Comparison of ENCODE assay signal across 13 cellular contexts in genomic region chrX:13194291-13195103, GRCh38.
A peak's percentile ranks its signal among the peaks of the same experiment; 100 is the strongest.
DNase-seq lines count a peak whose midpoint lies in the region; ATAC-seq, FAIRE-seq and TF ChIP-seq lines count a peak whose summit lies in the region.
"Had no signal": no experiment of that assay in that cellular context is flagged by ENCODE, and none has a peak within 500 bp of the region (broad histone marks: within the 10 kb centered on the region; RNA-seq: fewer than 3 reads in every experiment).

No MANE protein-coding gene starts in this region.

- H3K36me3 ChIP-seq in right atrium auricular region, result no peaks in the 10 kb centered on the region
- no peaks in the 10 kb centered on the region for H3K36me3 ChIP-seq in GM12878 (ENCODE audit: control insufficient read depth in 2 of 2, insufficient read depth in 2 of 2, low read length in 1 of 2)
- H3K36me3 ChIP-seq: adrenal gland, right lobe of liver had no signal

- no peak overlapping the region for H3K27ac ChIP-seq in right atrium auricular region
- no peak overlapping the region; the same call in 1 of the 2 replicates for H3K27ac ChIP-seq in GM12878 (ENCODE audit: control insufficient read depth, insufficient read depth)
- H3K27ac ChIP-seq: right lobe of liver had no signal

- no TSS peak for BruUV-seq in GM12878 (replicated peaks; lab: Mats Ljungman, UMichigan)

- intact Hi-C loops in Right ventricle myocardium superior (cut with DNase I), result no loop called here
- intact Hi-C loops in GM12878 (cut with micrococcal nuclease; ENCODE audit: unreplicated experiment), result no loop called here

- SMC1A ChIA-PET in GM12878 (lab: Charles Lee; ENCODE audit: uncharacterized antibody, unreplicated experiment), result interaction anchor here (0.7 to 1.5 kb wide), 8 partner anchors 8 to 834 kb away, joined by 3 to 5 read pairs (median 3); no protein-coding TSS in a partner anchor

- H3K27me3 ChIP-seq in right atrium auricular region (no peaks in the 10 kb centered on the region), GM12878 (replicated peaks in 1 of 2; ENCODE audit: control insufficient read depth in 2 of 2, insufficient read depth in 2 of 2, low read length in 1 of 2) (no peaks in the 10 kb centered on the region)
- H3K27me3 ChIP-seq: adrenal gland, right lobe of liver had no signal

- H3K4me1 ChIP-seq in right atrium auricular region (no peaks in the 10 kb centered on the region), GM12878 (ENCODE audit: control insufficient read depth, insufficient read depth, low read length) (no peaks in the 10 kb centered on the region; the same call in 1 of the 2 replicates)
- H3K4me1 ChIP-seq: right lobe of liver had no signal

- no peak overlapping the region for H3K9ac ChIP-seq in GM12878 (ENCODE audit: control insufficient read depth, insufficient read depth, low read length)

- no peaks in the 10 kb centered on the region for H3K9me3 ChIP-seq in right atrium auricular region
- no peaks in the 10 kb centered on the region for H3K9me3 ChIP-seq in GM12878 (replicated peaks; ENCODE audit: control insufficient read depth, insufficient read depth, low read length)
- H3K9me3 ChIP-seq: adrenal gland, right lobe of liver had no signal

- H4K20me1 ChIP-seq in GM12878 (ENCODE audit: control insufficient read depth, insufficient read depth), result no peaks in the 10 kb centered on the region

- peak overlapping the region; percentile 3; the same call in 1 of the 2 replicates for H2AFZ ChIP-seq in GM12878 (ENCODE audit: control insufficient read depth, low read depth, low read length)

- peak; percentile 36 for ATAC-seq in Right ventricle myocardium superior (ENCODE audit: poor library complexity)
- ATAC-seq in GM12878, result peak; percentile 85
- ATAC-seq in GM18519 (IDR thresholded peaks at IDR 0.05; ENCODE audit: low FRiP score, unreplicated experiment), result no peak
- ATAC-seq in HG03135 (IDR thresholded peaks at IDR 0.05; ENCODE audit: unreplicated experiment), result no peak
- no peak for ATAC-seq in GM18505 (IDR thresholded peaks at IDR 0.05; ENCODE audit: unreplicated experiment)
- ATAC-seq: right lobe of liver had no signal

- no peak for TF ChIP-seq RAD21 in GM12878 (IDR thresholded peaks at IDR 0.05; ENCODE audit: insufficient read depth, low read depth, low read length)

- RAD21 ChIA-PET in GM12878 (lab: Charles Lee; ENCODE audit: unreplicated experiment), result interaction anchor here (1.1 to 1.2 kb wide), 2 partner anchors 20 to 292 kb away, joined by 3 read pairs; no protein-coding TSS in a partner anchor

- no peaks in the 10 kb centered on the region for H3K79me2 ChIP-seq in GM12878 (ENCODE audit: control insufficient read depth, insufficient read depth, low read length)

- no peak for TF ChIP-seq CTCF in right atrium auricular region (IDR thresholded peaks at IDR 0.05)
- TF ChIP-seq CTCF in GM12878 (IDR thresholded peaks at IDR 0.05 in 2 of 3, conservative IDR thresholded peaks at IDR 0.05 in 1 of 3; ENCODE audit: control insufficient read depth in 2 of 3, extremely low read depth in 1 of 3, insufficient read depth in 1 of 3, low read depth in 3 of 3, low read length in 3 of 3), result no peak

- CTCF ChIA-PET in GM12878 (lab: Yijun Ruan, JAX), result interaction anchor here (0.7 to 1.9 kb wide), 7 partner anchors 17 to 293 kb away, joined by 3 to 4 read pairs (median 4); no protein-coding TSS in a partner anchor

- peak; percentile 49 for FAIRE-seq in GM12878 (lab: Jason Lieb, UNC)

- H3K4me3 ChIP-seq in right atrium auricular region (no peak overlapping the region), GM12878 (no peak overlapping the region)
- H3K4me3 ChIP-seq: adrenal gland, right lobe of liver had no signal

- TF ChIP-seq POLR2A in GM12878 (IDR thresholded peaks at IDR 0.05; ENCODE audit: low read depth, low read length), result no peak
- no peak for TF ChIP-seq POLR2A in GM18505 (IDR thresholded peaks at IDR 0.05; ENCODE audit: borderline replicate concordance, extremely low read depth, insufficient read depth, insufficient read length)

- no peak overlapping the region; the same call in 1 of the 2 replicates for H3K4me2 ChIP-seq in GM12878 (ENCODE audit: control insufficient read depth, insufficient read depth)

- DNase-seq in Right ventricle myocardium superior (no peak), right atrium auricular region (ENCODE audit: low spot score) (no peak), NCI-H2171 (lab: John Stamatoyannopoulos, UW) (peak; percentile 75), GM12878 (ENCODE audit: low read depth, low spot score) (no peak)
- no peak for DNase-seq in activated CD4-positive, CD25-positive, alpha-beta regulatory T cell (lab: John Stamatoyannopoulos, UW)
- DNase-seq: activated CD4-positive, alpha-beta memory T cell treated with anti-CD3 and anti-CD28 coated beads, Interleukin-2, amount 10 ng/mL, durations not matched to agents 7 days and 5 days; erythroblast; Kasumi-1; right lobe of liver had no signal

- in situ Hi-C loops in GM12878 (cut with MboI), result no loop called here

- TF ChIP-seq EP300 in GM12878 (IDR thresholded peaks at IDR 0.05; ENCODE audit: borderline replicate concordance in 1 of 2, control insufficient read depth in 1 of 2, low read depth in 2 of 2, low read length in 2 of 2), result no peak

- WGBS in GM12878 (ENCODE audit: insufficient coverage, insufficient replicate concordance, low lambda C conversion rate, missing lambda C conversion rate), result 14% methylated on average over 4 of the region's 4 CpGs

- POLR2A ChIA-PET in GM12878 (lab: Charles Lee), result interaction anchor here (0.6 kb wide), 1 partner anchor 25 kb away, joined by 3 read pairs; no protein-coding TSS in a partner anchor

TF ChIP-seq in GM12878, 131 proteins besides CTCF, POLR2A, EP300 and RAD21:
- TF ChIP-seq ATF2 (IDR thresholded peaks at IDR 0.05; ENCODE audit: low read length), result peak; percentile 8; the same call in 1 of the 2 replicates
- TF ChIP-seq USF2 (IDR thresholded peaks at IDR 0.05; ENCODE audit: borderline replicate concordance, low read depth, low read length), result no peak

Comparison
In these comparisons a context has a peak if more than half of its experiments do, and no peak if none do; other contexts are left out.
1. ATAC-seq: peak in Right ventricle myocardium superior (single experiment) and GM12878 (single experiment); none in GM18519 (single experiment), HG03135 (single experiment) and GM18505 (single experiment).